ENCODE assay signal across 23 cellular contexts in genomic region chr7:110964770-110965169, GRCh38.
"Had no signal": no experiment of that assay in that cellular context is flagged by ENCODE, and none has a peak within 500 bp of the region (broad histone marks: within the 10 kb centered on the region; RNA-seq: fewer than 3 reads in every experiment).

No MANE protein-coding gene starts in this region.

- H3K27ac Mint-ChIP-seq: activated B cell treated with CpG ODN at 0.5 μM for 24 hours, brain, memory B cell, progenitor cell of endocrine pancreas, T-helper 17 cell, type B pancreatic cell had no signal

- H3K27me3 Mint-ChIP-seq: activated B cell treated with CpG ODN at 0.5 μM for 24 hours; brain; central memory CD8-positive, alpha-beta T cell; memory B cell; naive thymus-derived CD4-positive, alpha-beta T cell; T-helper 17 cell; type B pancreatic cell had no signal

- H3K4me1 ChIP-seq: adrenal gland, foreskin keratinocyte had no signal

- ATAC-seq: foreskin keratinocyte; left ventricle myocardium superior; mucosa of descending colon; naive thymus-derived CD4-positive, alpha-beta T cell; T-helper 17 cell had no signal

- H3K4me3 ChIP-seq: adrenal gland, mucosa of descending colon, right atrium auricular region, skin epidermis had no signal

- H3K36me3 Mint-ChIP-seq: brain, type B pancreatic cell had no signal

- H3K4me3 Mint-ChIP-seq: activated B cell treated with CpG ODN at 0.5 μM for 24 hours; brain; central memory CD8-positive, alpha-beta T cell; memory B cell; naive thymus-derived CD4-positive, alpha-beta T cell; T-helper 17 cell; type B pancreatic cell had no signal

- DNase-seq: activated B cell treated with CpG ODN at 0.5 μM for 24 hours; activated CD4-positive, alpha-beta T cell treated with anti-CD3 and anti-CD28 coated beads for 48 hours; activated naive CD4-positive, alpha-beta T cell treated with Interleukin-2 at 50 U/mL for 16 hours; adrenal gland; cortex of kidney; effector memory CD4-positive, alpha-beta T cell; foreskin keratinocyte; glutamatergic neuron; kidney glomerular epithelial cell; left ventricle myocardium superior; mucosa of descending colon; naive thymus-derived CD4-positive, alpha-beta T cell; nucleus accumbens; stimulated activated CD4-positive, alpha-beta T cell treated with anti-CD3 and anti-CD28 coated beads, Interleukin-4, amount 100 ng/mL, for 24 hours; stimulated activated naive CD4-positive, alpha-beta T cell treated with Interleukin-2 at 50 U/mL for 16 hours; T-helper 17 cell had no signal

- H3K9me3 Mint-ChIP-seq: activated B cell treated with CpG ODN at 0.5 μM for 24 hours; brain; central memory CD8-positive, alpha-beta T cell; memory B cell; type B pancreatic cell had no signal

- H3K36me3 ChIP-seq: adrenal gland, right atrium auricular region had no signal

- H3K9me3 ChIP-seq: adrenal gland, mucosa of descending colon, right atrium auricular region had no signal

- H3K27me3 ChIP-seq: adrenal gland, foreskin keratinocyte, right atrium auricular region had no signal

- H3K27ac ChIP-seq: adrenal gland, foreskin keratinocyte, right atrium auricular region, skin epidermis had no signal

- H3K4me1 Mint-ChIP-seq: activated B cell treated with CpG ODN at 0.5 μM for 24 hours; brain; central memory CD8-positive, alpha-beta T cell; memory B cell; T-helper 17 cell had no signal
